24 cellular contexts compared by ENCODE assay signal in the genomic region with DNA sequence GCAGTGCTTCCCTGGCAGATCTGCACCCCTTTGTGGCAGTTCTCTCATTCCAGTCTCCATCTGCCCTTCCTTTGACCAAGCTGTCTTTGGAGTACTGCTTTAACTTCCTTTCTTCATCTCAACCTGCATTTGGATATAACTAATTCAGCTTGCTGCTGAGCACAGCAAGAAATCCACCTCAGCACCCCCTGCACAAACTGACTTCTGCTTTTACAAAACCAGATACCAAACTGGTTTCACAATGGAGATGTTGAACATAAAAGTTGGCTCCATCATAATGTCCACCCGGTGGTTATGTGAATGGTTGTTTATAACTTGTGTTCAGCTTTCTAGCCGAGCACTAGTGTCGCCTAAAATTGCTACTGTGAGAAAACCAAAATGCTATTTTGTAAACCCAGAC.
DNase-seq lines count a peak whose midpoint lies in the region; ATAC-seq, FAIRE-seq and TF ChIP-seq lines count a peak whose summit lies in the region.
"Had no signal": no experiment of that assay in that cellular context is flagged by ENCODE, and none has a peak within 500 bp of the region (broad histone marks: within the 10 kb centered on the region; RNA-seq: fewer than 3 reads in every experiment).

No MANE protein-coding gene starts in this region.

- no peak for FAIRE-seq in D721Med (lab: Jason Lieb, UNC)
- FAIRE-seq: G401.6, GM18507, H54 had no signal

- no peak overlapping the region for H3K4me3 Mint-ChIP-seq in glutamatergic neuron (ENCODE audit: unreplicated experiment)
- H3K4me3 Mint-ChIP-seq: CD4-positive, alpha-beta memory T cell; T-cell had no signal

- peaks cover 4% of the 10 kb centered on the region for H3K36me3 Mint-ChIP-seq in glutamatergic neuron (ENCODE audit: unreplicated experiment)
- H3K36me3 Mint-ChIP-seq: CD4-positive, alpha-beta memory T cell; T-cell had no signal

- ATAC-seq in GM21423 (IDR thresholded peaks at IDR 0.05; ENCODE audit: unreplicated experiment): no peak
- ATAC-seq in GM18867 (IDR thresholded peaks at IDR 0.05; ENCODE audit: unreplicated experiment): no peak
- ATAC-seq: T-cell had no signal

- H3K27me3 Mint-ChIP-seq in glutamatergic neuron (ENCODE audit: unreplicated experiment): peaks cover 3% of the 10 kb centered on the region
- H3K27me3 Mint-ChIP-seq: CD4-positive, alpha-beta memory T cell had no signal

- DNase-seq in NB4 (ENCODE audit: low read depth) (peak; percentile 4), SKM-1 (lab: John Stamatoyannopoulos, UW; ENCODE audit: unreplicated experiment) (peak; percentile 51), glutamatergic neuron (no peak), D721Med (ENCODE audit: insufficient read length, low spot score) (no peak)
- no peak for DNase-seq in activated CD8-positive, alpha-beta memory T cell treated with anti-CD3 and anti-CD28 coated beads for 24 hours
- DNase-seq: Caco-2; CD4-positive, alpha-beta memory T cell; MM.1S; NCI-H1092 treated with DMSO at 0.1 percent for 48 hours; NCI-H146; NCI-H2029 treated with DMSO at 0.1 percent for 48 hours; NCI-H2171; NCI-H345; NCI-H524; NCI-H82; SIG-M5; SK-N-SH; T-cell had no signal

- TF ChIP-seq CTCF in NB4 (IDR thresholded peaks at IDR 0.05; ENCODE audit: low read depth, low read length) (no peak), glutamatergic neuron (IDR thresholded peaks at IDR 0.05; ENCODE audit: partially characterized antibody, unreplicated experiment) (no peak), D721Med (IDR thresholded peaks at IDR 0.05; ENCODE audit: insufficient read depth, missing control alignments) (no peak)

- no peak for TF ChIP-seq POLR2A in NB4 (IDR thresholded peaks at IDR 0.05; ENCODE audit: extremely low read depth, insufficient read length)

- peak overlapping the region; percentile 75 for H3K27ac Mint-ChIP-seq in glutamatergic neuron (ENCODE audit: unreplicated experiment)
- H3K27ac Mint-ChIP-seq: CD4-positive, alpha-beta memory T cell; T-cell had no signal

- peaks cover 6% of the 10 kb centered on the region for H3K9me3 Mint-ChIP-seq in glutamatergic neuron (ENCODE audit: unreplicated experiment)

- H3K4me3 ChIP-seq in NB4 (ENCODE audit: low read depth, low read length): no peak overlapping the region
- H3K4me3 ChIP-seq: BLaER1 treated with 17β-estradiol and CSF1 and Interleukin-3, amounts not matched to agents 10 nM and 100 nM had no signal

- H3K4me1 Mint-ChIP-seq in glutamatergic neuron (ENCODE audit: low read depth, unreplicated experiment): peaks cover 30% of the 10 kb centered on the region
- H3K4me1 Mint-ChIP-seq: CD4-positive, alpha-beta memory T cell; T-cell had no signal

Comparison
In these comparisons a context has a peak if more than half of its experiments do, and no peak if none do; other contexts are left out.
1. DNase-seq: peak in NB4 (single experiment) and SKM-1 (single experiment); none in glutamatergic neuron (single experiment), activated CD8-positive, alpha-beta memory T cell treated with anti-CD3 and anti-CD28 coated beads for 24 hours (single experiment) and D721Med (single experiment).